10 cellular contexts compared by ENCODE assay signal in genomic region chr6:37547564-37548061, GRCh38. TPM values are rescaled to one million over a fixed set of nuclear protein-coding genes. Genes with fewer than 3 reads are reported as not detected.
DNase-seq lines count a peak whose midpoint lies in the region; ATAC-seq, FAIRE-seq and TF ChIP-seq lines count a peak whose summit lies in the region.
"Had no signal": no experiment of that assay in that cellular context is flagged by ENCODE, and none has a peak within 500 bp of the region (broad histone marks: within the 10 kb centered on the region; RNA-seq: fewer than 3 reads in every experiment).

No MANE protein-coding gene starts in this region.

- no peaks in the 10 kb centered on the region for H3K36me3 ChIP-seq in stomach
- H3K36me3 ChIP-seq: thoracic aorta had no signal

- H3K4me3 ChIP-seq in AG10803 (ENCODE audit: low read length) (no peak overlapping the region), fibroblast of pulmonary artery (replicated peaks; ENCODE audit: low read depth, low read length) (no peak overlapping the region), stomach (no peak overlapping the region)
- H3K4me3 ChIP-seq: thoracic aorta had no signal

- peaks cover 0 to 16% (median 0%) of the 10 kb centered on the region in 4 donors for H3K4me1 ChIP-seq in stomach

- 43 to 56% (median 52%) methylated on average over 8 of the region's 8 CpGs for WGBS in stomach, 5 donors

- no peaks in the 10 kb centered on the region for H3K9me3 ChIP-seq in stomach
- H3K9me3 ChIP-seq: thoracic aorta had no signal

- TF ChIP-seq CTCF in AG10803 (conservative IDR thresholded peaks at IDR 0.05; ENCODE audit: low read length), result no peak
- no peak for TF ChIP-seq CTCF in fibroblast of pulmonary artery (IDR thresholded peaks at IDR 0.05; ENCODE audit: low read length, missing control alignments)
- no peak for TF ChIP-seq CTCF in stomach (IDR thresholded peaks at IDR 0.05)

- peak; percentile 52 for DNase-seq in AG10803 (ENCODE audit: low read depth)
- DNase-seq in H4 (ENCODE audit: low spot score), result peak; percentile 82
- peak; percentile 84 for DNase-seq in RCC 7860 (ENCODE audit: low spot score)
- DNase-seq in fibroblast of pulmonary artery (ENCODE audit: low read depth), result peak; percentile 93
- DNase-seq in GM19240 (ENCODE audit: insufficient read length, low spot score), result no peak
- DNase-seq in stomach, result no peak
- DNase-seq in NCI-H2107 treated with DMSO at 0.1 percent for 48 hours (lab: John Stamatoyannopoulos, UW; ENCODE audit: unreplicated experiment), result no peak
- DNase-seq: activated effector memory CD4-positive, alpha-beta T cell treated with anti-CD3 and anti-CD28 coated beads, Interleukin-2, amount 50 U/mL, for 16 hours had no signal

- no peak for TF ChIP-seq EP300 in stomach (IDR thresholded peaks at IDR 0.05)

- no peak for TF ChIP-seq POLR2A in stomach (IDR thresholded peaks at IDR 0.05)

- no peak for ATAC-seq in GM21723 (IDR thresholded peaks at IDR 0.05; ENCODE audit: unreplicated experiment)

- intact Hi-C loops in stomach (cut with DNase I; ENCODE audit: low total_unique reads), result no loop called here

- peak; percentile 50 for FAIRE-seq in RCC 7860 (lab: Jason Lieb, UNC)

- peak overlapping the region in 1 of 5 donors; percentile 38 for H3K27ac ChIP-seq in stomach
- H3K27ac ChIP-seq: thoracic aorta had no signal

- H3K27me3 ChIP-seq in stomach, result peaks cover 0 to 28% (median 5%) of the 10 kb centered on the region in 3 donors

RNA-seq across cellular contexts. Expression of gene CCDC167, which starts 47.9 kb away (rescaled TPM):
- total RNA-seq in H4 (2014; rRNA removed; shearing (Covaris generic)), result 44.2 and 53.5 TPM in 2 replicates
- 10 to 100 TPM in 3 of 5 donors, 1 to 10 TPM in 1, not detected in 1; 4.2 to 46.9 (median 28.8) TPM for total RNA-seq in stomach
- 10 to 100 TPM; 26.0 to 47.8 (median 42.5) TPM for polyA plus RNA-seq in stomach

Comparison
In these comparisons a context has a peak if more than half of its experiments do, and no peak if none do; other contexts are left out.
1. DNase-seq: peak in AG10803 (single experiment), H4 (single experiment), RCC 7860 (single experiment) and fibroblast of pulmonary artery (single experiment); none in GM19240 (single experiment), stomach (single experiment) and NCI-H2107 treated with DMSO at 0.1 percent for 48 hours (single experiment).